In the genomic region with DNA sequence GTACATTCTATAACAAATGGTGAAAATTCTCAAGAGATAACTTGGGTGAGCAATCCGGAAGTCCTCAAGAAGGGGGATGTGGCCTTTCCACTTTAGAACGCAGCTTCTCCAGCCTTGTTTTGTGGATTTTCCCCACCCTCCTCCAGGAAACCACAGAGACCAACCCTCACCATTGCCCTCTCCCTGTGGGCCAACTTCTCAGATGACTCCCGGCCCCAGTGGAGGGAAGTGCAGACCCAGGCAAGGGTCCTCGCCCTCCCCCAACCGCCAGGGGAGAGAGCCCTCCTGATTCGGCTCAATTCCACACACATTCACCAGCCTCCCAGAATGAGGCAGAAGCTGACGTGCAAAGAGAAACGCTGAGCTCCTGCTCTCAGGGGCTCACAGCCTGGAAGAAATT, we compare ENCODE assay signal across 12 cellular contexts.
"Had no signal": no experiment of that assay in that cellular context is flagged by ENCODE, and none has a peak within 500 bp of the region (broad histone marks: within the 10 kb centered on the region; RNA-seq: fewer than 3 reads in every experiment).

No MANE protein-coding gene starts in this region.

- H3K27ac ChIP-seq: skin epidermis had no signal

- H3K4me3 ChIP-seq: skin epidermis had no signal

- DNase-seq: activated CD4-positive, alpha-beta T cell treated with anti-CD3 and anti-CD28 coated beads for 48 hours; activated CD8-positive, alpha-beta T cell treated with anti-CD3 and anti-CD28 coated beads, Interleukin-2, amount 10 ng/mL, durations not matched to agents 7 days and 5 days; activated naive CD4-positive, alpha-beta T cell treated with Interleukin-2 at 50 U/mL for 16 hours; effector memory CD4-positive, alpha-beta T cell; foreskin fibroblast; kidney glomerular epithelial cell; occipital lobe; stimulated activated CD4-positive, alpha-beta T cell treated with anti-CD3 and anti-CD28 coated beads, Interleukin-4, amount 100 ng/mL, for 4 hours; stimulated activated CD8-positive, alpha-beta memory T cell treated with anti-CD3 and anti-CD28 coated beads, Interleukin-4, amount 100 ng/mL, for 48 hours had no signal

- ATAC-seq: activated CD8-positive, alpha-beta T cell treated with anti-CD3 and anti-CD28 coated beads, Interleukin-2, amount 10 ng/mL, durations not matched to agents 7 days and 5 days had no signal

- FAIRE-seq: astrocyte, bronchial epithelial cell had no signal
